In the genomic region with DNA sequence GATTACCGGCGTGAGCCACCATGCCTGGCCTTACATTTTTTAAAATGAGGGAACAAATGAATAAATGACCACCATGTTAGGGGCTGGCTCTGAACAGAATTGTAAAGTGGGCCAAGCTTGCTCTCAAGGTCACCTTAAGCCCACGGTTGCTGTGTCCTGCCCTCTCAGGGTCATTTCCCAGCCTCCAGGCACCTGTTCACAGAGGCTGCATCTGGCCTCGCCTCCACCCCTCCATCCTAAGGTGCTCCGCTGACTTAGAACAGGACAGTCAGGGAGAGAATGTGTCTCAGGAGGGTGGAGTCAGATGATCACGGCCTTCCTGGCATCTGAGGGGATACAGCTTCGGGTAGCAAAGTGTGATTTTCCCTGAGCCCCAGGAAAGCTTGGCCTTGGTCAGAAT, we compare ENCODE assay signal across 18 cellular contexts. TPM values are rescaled to one million over a fixed set of nuclear protein-coding genes. Genes with fewer than 3 reads are reported as not detected.
A peak's percentile ranks its signal among the peaks of the same experiment; 100 is the strongest.
DNase-seq lines count a peak whose midpoint lies in the region; ATAC-seq, FAIRE-seq and TF ChIP-seq lines count a peak whose summit lies in the region.
"Had no signal": no experiment of that assay in that cellular context is flagged by ENCODE, and none has a peak within 500 bp of the region (broad histone marks: within the 10 kb centered on the region; RNA-seq: fewer than 3 reads in every experiment).

No MANE protein-coding gene starts in this region.

- CTCF ChIA-PET in endothelial cell of umbilical vein (lab: Charles Lee) = interaction anchor here (0.6 to 5.3 kb wide), 10 partner anchors 9 to 171 kb away, joined by 3 to 54 read pairs (median 4); no protein-coding TSS in a partner anchor

- H2AFZ ChIP-seq in endothelial cell of umbilical vein (ENCODE audit: low read depth, low read length) = no peak overlapping the region
- H2AFZ ChIP-seq: GM23248 had no signal

- no peaks in the 10 kb centered on the region for H4K20me1 ChIP-seq in endothelial cell of umbilical vein (replicated peaks; ENCODE audit: control insufficient read depth, extremely low read depth, insufficient read depth, low read length)

- peak overlapping the region; percentile 50 to 87 (median 74) for H3K27ac ChIP-seq in heart right ventricle
- H3K27ac ChIP-seq in endothelial cell of umbilical vein (ENCODE audit: insufficient read depth, low read depth, low read length) = peak overlapping the region; percentile 22
- peak overlapping the region; percentile 98 for H3K27ac ChIP-seq in lower lobe of right lung
- peak overlapping the region; percentile 92 for H3K27ac ChIP-seq in upper lobe of right lung
- H3K27ac ChIP-seq: BLaER1, GM23248 had no signal

- DNase-seq in heart right ventricle (no peak), left cardiac atrium (no peak), endothelial cell of umbilical vein (ENCODE audit: low read depth, low spot score) (no peak), lower lobe of right lung (no peak), upper lobe of right lung (no peak), hippocampal formation (lab: John Stamatoyannopoulos, UW) (no peak)
- DNase-seq: 8988T; AML-193; Caco-2; CD8-positive, alpha-beta memory T cell; DND-41; GF-D8; GM23248; IMR-90 had no signal

- H3K9ac ChIP-seq in endothelial cell of umbilical vein (replicated peaks; ENCODE audit: extremely low read depth, insufficient read depth, low read length) = no peak overlapping the region
- H3K9ac ChIP-seq: BLaER1, GM23248 had no signal

- POLR2A ChIA-PET in endothelial cell of umbilical vein (lab: Charles Lee) = interaction anchor here (0.6 kb wide), 2 partner anchors 38 to 48 kb away, joined by 5 to 6 read pairs; no protein-coding TSS in a partner anchor

- intact Hi-C loops in heart right ventricle (cut with DNase I) (no loop called here), left cardiac atrium (cut with DNase I) (no loop called here), endothelial cell of umbilical vein (cut with micrococcal nuclease) (no loop called here), lower lobe of right lung (cut with DNase I) (no loop called here), upper lobe of right lung (cut with DNase I) (no loop called here)

- no peak for TF ChIP-seq POLR2A in endothelial cell of umbilical vein (IDR thresholded peaks at IDR 0.05; ENCODE audit: low read depth, low read length)

- dilution Hi-C loops in endothelial cell of umbilical vein (cut with MboI; ENCODE audit: extremely low pct_ligation_motif_present, low sequenced_read_pairs) = no loop called here

- no peaks in the 10 kb centered on the region for H3K27me3 ChIP-seq in heart right ventricle
- no peaks in the 10 kb centered on the region for H3K27me3 ChIP-seq in endothelial cell of umbilical vein (ENCODE audit: control insufficient read depth in 2 of 2, insufficient read depth in 2 of 2, low read length in 2 of 2)
- no peaks in the 10 kb centered on the region for H3K27me3 ChIP-seq in lower lobe of right lung (ENCODE audit: low read depth)
- H3K27me3 ChIP-seq in upper lobe of right lung = no peaks in the 10 kb centered on the region
- H3K27me3 ChIP-seq: BLaER1 had no signal

- no peaks in the 10 kb centered on the region for H3K79me2 ChIP-seq in endothelial cell of umbilical vein (ENCODE audit: control insufficient read depth, insufficient read depth, low read length)

- H3K4me3 ChIP-seq in heart right ventricle = no peak overlapping the region
- no peak overlapping the region for H3K4me3 ChIP-seq in endothelial cell of umbilical vein (replicated peaks in 1 of 3; ENCODE audit: insufficient read depth in 1 of 3, low read depth in 1 of 3, low read length in 3 of 3)
- H3K4me3 ChIP-seq in lower lobe of right lung = no peak overlapping the region
- peak overlapping the region; percentile 47 for H3K4me3 ChIP-seq in upper lobe of right lung
- H3K4me3 ChIP-seq: BLaER1, GM23248 had no signal

- no peak for FAIRE-seq in endothelial cell of umbilical vein (lab: Jason Lieb, UNC)
- FAIRE-seq: H54 had no signal

- no peak for TF ChIP-seq CTCF in heart right ventricle (IDR thresholded peaks at IDR 0.05)
- TF ChIP-seq CTCF in endothelial cell of umbilical vein (IDR thresholded peaks at IDR 0.05; ENCODE audit: extremely low read depth in 1 of 2, insufficient read depth in 1 of 2, low read depth in 1 of 2, low read length in 2 of 2) = no peak
- no peak for TF ChIP-seq CTCF in lower lobe of right lung (IDR thresholded peaks at IDR 0.05)
- no peak for TF ChIP-seq CTCF in upper lobe of right lung (IDR thresholded peaks at IDR 0.05)

- ATAC-seq in heart right ventricle (peak in 1 of 8 donors; percentile 7), left cardiac atrium (no peak), lower lobe of right lung (no peak), upper lobe of right lung (no peak), GM19395 (IDR thresholded peaks at IDR 0.05; ENCODE audit: unreplicated experiment) (no peak)
- ATAC-seq: HCT116 had no signal

- BruUV-seq in endothelial cell of umbilical vein (replicated peaks; lab: Mats Ljungman, UMichigan) = no TSS peak

- no peaks in the 10 kb centered on the region for H3K9me1 ChIP-seq in endothelial cell of umbilical vein (replicated peaks; ENCODE audit: control insufficient read depth, extremely low read depth, insufficient read depth, low read length)

- H3K9me3 ChIP-seq in heart right ventricle = no peaks in the 10 kb centered on the region
- no peaks in the 10 kb centered on the region for H3K9me3 ChIP-seq in endothelial cell of umbilical vein (replicated peaks; ENCODE audit: control insufficient read depth, insufficient read depth, low read length)
- H3K9me3 ChIP-seq in lower lobe of right lung = no peaks in the 10 kb centered on the region
- no peaks in the 10 kb centered on the region for H3K9me3 ChIP-seq in upper lobe of right lung
- H3K9me3 ChIP-seq: BLaER1, Caco-2 had no signal

- H3K4me2 ChIP-seq in endothelial cell of umbilical vein (ENCODE audit: insufficient read depth, low read length) = no peak overlapping the region
- H3K4me2 ChIP-seq: BLaER1 had no signal

- H3K4me1 ChIP-seq in heart right ventricle = peaks cover 5 to 45% (median 29%) of the 10 kb centered on the region in 9 donors
- peaks cover 23% of the 10 kb centered on the region for H3K4me1 ChIP-seq in endothelial cell of umbilical vein (ENCODE audit: control insufficient read depth, extremely low read depth, insufficient read depth, low read length)
- peaks cover 28% of the 10 kb centered on the region for H3K4me1 ChIP-seq in lower lobe of right lung
- peaks cover 19% of the 10 kb centered on the region for H3K4me1 ChIP-seq in upper lobe of right lung
- H3K4me1 ChIP-seq: BLaER1, Caco-2 had no signal

- H3K36me3 ChIP-seq in heart right ventricle = peaks cover 0 to 25% (median 0%) of the 10 kb centered on the region in 9 donors
- H3K36me3 ChIP-seq in endothelial cell of umbilical vein (ENCODE audit: control insufficient read depth in 2 of 2, extremely low read depth in 1 of 2, insufficient read depth in 2 of 2, low read length in 2 of 2) = peaks cover 0 to 6% of the 10 kb centered on the region in 2 experiments
- peaks cover 41% of the 10 kb centered on the region for H3K36me3 ChIP-seq in lower lobe of right lung
- peaks cover 17% of the 10 kb centered on the region for H3K36me3 ChIP-seq in upper lobe of right lung

- WGBS in heart right ventricle, 2 donors = 73 to 74% methylated on average over 7 of the region's 7 CpGs

RNA-seq across cellular contexts. Expression of gene SFTPB, which starts 7.3 kb away (rescaled TPM):
- total RNA-seq in heart right ventricle (under 1 TPM in 1 of 10 donors, not detected in 9; 0.62 TPM), left cardiac atrium (under 1 TPM; 0.12 to 0.44 TPM), endothelial cell of umbilical vein (not detected in 2 replicates), lower lobe of right lung (12,584 TPM), upper lobe of right lung (14,872 TPM)
- polyA plus RNA-seq in heart right ventricle (1 to 10 TPM in 1 of 2 donors, not detected in 1; 1.2 TPM), endothelial cell of umbilical vein (not detected in 2 replicates)
- polyA plus RNA-seq in endothelial cell of umbilical vein (2011; cell fraction: cytosol; rRNA removed) = not detected in 2 replicates
- not detected in 2 replicates for polyA plus RNA-seq in endothelial cell of umbilical vein (2011; cell fraction: nucleus; rRNA removed)
- polyA plus RNA-seq in endothelial cell of umbilical vein (2012) = not detected in 2 replicates
- polyA minus RNA-seq in endothelial cell of umbilical vein = not detected in 2 replicates
- polyA minus RNA-seq in endothelial cell of umbilical vein (2011; cell fraction: cytosol; rRNA and poly(A)+ RNA removed) = not detected
- polyA minus RNA-seq in endothelial cell of umbilical vein (2011; cell fraction: nucleus; rRNA and poly(A)+ RNA removed) = not detected in 2 replicates
- total RNA-seq: Caco-2; CD8-positive, alpha-beta memory T cell; GM23248; IMR-90 had no signal
- polyA plus RNA-seq: CD8-positive, alpha-beta memory T cell; GM23248; IMR-90 had no signal

RNA-seq across cellular contexts. Expression of gene GNLY, which starts 33.4 kb away (rescaled TPM):
- total RNA-seq in heart right ventricle (10 to 100 TPM in 1 of 10 donors, 1 to 10 TPM in 5, under 1 TPM in 4; 0.17 to 43.2 (median 1.2) TPM), left cardiac atrium (1 to 10 TPM in 1 of 2 donors, under 1 TPM in 1; 0.52 to 2.8 TPM), endothelial cell of umbilical vein (not detected in 2 replicates), lower lobe of right lung (21.5 TPM), upper lobe of right lung (18.5 TPM)
- polyA plus RNA-seq in heart right ventricle (1 to 10 TPM; 1.2 to 3.1 TPM), endothelial cell of umbilical vein (not detected in 2 replicates)
- not detected in 2 replicates for polyA plus RNA-seq in endothelial cell of umbilical vein (2011; cell fraction: cytosol; rRNA removed)
- polyA plus RNA-seq in endothelial cell of umbilical vein (2011; cell fraction: nucleus; rRNA removed) = 0.28 TPM in 1 of 2 replicates, not detected in the other
- not detected in 2 replicates for polyA plus RNA-seq in endothelial cell of umbilical vein (2012)
- polyA minus RNA-seq in endothelial cell of umbilical vein = not detected in 2 replicates
- not detected for polyA minus RNA-seq in endothelial cell of umbilical vein (2011; cell fraction: cytosol; rRNA and poly(A)+ RNA removed)
- polyA minus RNA-seq in endothelial cell of umbilical vein (2011; cell fraction: nucleus; rRNA and poly(A)+ RNA removed) = not detected in 2 replicates
- total RNA-seq: Caco-2, GM23248, IMR-90 had no signal
- polyA plus RNA-seq: GM23248, IMR-90 had no signal

RNA-seq across cellular contexts. Expression of gene USP39, which starts 44.7 kb away (rescaled TPM):
- total RNA-seq in heart right ventricle (10 to 100 TPM; 24.5 to 35.8 (median 29.3) TPM), left cardiac atrium (10 to 100 TPM; 26.6 to 32.3 TPM), endothelial cell of umbilical vein (58.3 and 64.5 TPM in 2 replicates), lower lobe of right lung (40.2 TPM), upper lobe of right lung (37.0 TPM)
- polyA plus RNA-seq in heart right ventricle (10 to 100 TPM; 19.9 to 36.5 TPM), endothelial cell of umbilical vein (57.8 TPM in 2 replicates)
- 49.9 and 50.6 TPM in 2 replicates for polyA plus RNA-seq in endothelial cell of umbilical vein (2011; cell fraction: cytosol; rRNA removed)
- 72.2 and 74.4 TPM in 2 replicates for polyA plus RNA-seq in endothelial cell of umbilical vein (2011; cell fraction: nucleus; rRNA removed)
- 58.6 and 68.8 TPM in 2 replicates for polyA plus RNA-seq in endothelial cell of umbilical vein (2012)
- 81.3 and 84.2 TPM in 2 replicates for polyA minus RNA-seq in endothelial cell of umbilical vein
- 42.1 TPM for polyA minus RNA-seq in endothelial cell of umbilical vein (2011; cell fraction: cytosol; rRNA and poly(A)+ RNA removed)
- 37.6 and 48.6 TPM in 2 replicates for polyA minus RNA-seq in endothelial cell of umbilical vein (2011; cell fraction: nucleus; rRNA and poly(A)+ RNA removed)

RNA-seq across cellular contexts. Expression of gene C2orf68, which starts 48.9 kb away (rescaled TPM):
- total RNA-seq in heart right ventricle (10 to 100 TPM; 25.0 to 39.0 (median 33.7) TPM), left cardiac atrium (10 to 100 TPM; 21.3 to 22.4 TPM), endothelial cell of umbilical vein (23.0 and 27.4 TPM in 2 replicates), lower lobe of right lung (40.6 TPM), upper lobe of right lung (37.9 TPM)
- polyA plus RNA-seq in heart right ventricle (10 to 100 TPM; 14.2 to 47.0 TPM), endothelial cell of umbilical vein (17.4 and 20.9 TPM in 2 replicates)
- polyA plus RNA-seq in endothelial cell of umbilical vein (2011; cell fraction: cytosol; rRNA removed) = 13.1 TPM in 2 replicates
- 20.0 and 25.4 TPM in 2 replicates for polyA plus RNA-seq in endothelial cell of umbilical vein (2011; cell fraction: nucleus; rRNA removed)
- polyA plus RNA-seq in endothelial cell of umbilical vein (2012) = 13.4 and 16.3 TPM in 2 replicates
- polyA minus RNA-seq in endothelial cell of umbilical vein = 31.9 and 46.7 TPM in 2 replicates
- polyA minus RNA-seq in endothelial cell of umbilical vein (2011; cell fraction: cytosol; rRNA and poly(A)+ RNA removed) = 27.0 TPM
- 15.5 and 20.8 TPM in 2 replicates for polyA minus RNA-seq in endothelial cell of umbilical vein (2011; cell fraction: nucleus; rRNA and poly(A)+ RNA removed)

RNA-seq across cellular contexts. Expression of gene TMEM150A, which starts 58.2 kb away (rescaled TPM):
- total RNA-seq in heart right ventricle = 10 to 100 TPM in 5 of 10 donors, 1 to 10 TPM in 5; 7.6 to 13.9 (median 9.6) TPM
- polyA plus RNA-seq in heart right ventricle = 10 to 100 TPM; 10.1 to 21.1 TPM
- 10 to 100 TPM; 12.7 to 14.9 TPM for total RNA-seq in left cardiac atrium
- total RNA-seq in endothelial cell of umbilical vein = 14.6 and 17.7 TPM in 2 replicates
- polyA plus RNA-seq in endothelial cell of umbilical vein = 35.7 and 44.9 TPM in 2 replicates
- polyA plus RNA-seq in endothelial cell of umbilical vein (2011; cell fraction: cytosol; rRNA removed) = 16.7 and 22.6 TPM in 2 replicates
- 33.1 and 43.4 TPM in 2 replicates for polyA plus RNA-seq in endothelial cell of umbilical vein (2011; cell fraction: nucleus; rRNA removed)
- polyA plus RNA-seq in endothelial cell of umbilical vein (2012) = 18.0 and 18.7 TPM in 2 replicates
- polyA minus RNA-seq in endothelial cell of umbilical vein = 19.8 and 22.4 TPM in 2 replicates
- 2.2 TPM for polyA minus RNA-seq in endothelial cell of umbilical vein (2011; cell fraction: cytosol; rRNA and poly(A)+ RNA removed)
- polyA minus RNA-seq in endothelial cell of umbilical vein (2011; cell fraction: nucleus; rRNA and poly(A)+ RNA removed) = 7.1 and 9.5 TPM in 2 replicates
- 28.9 TPM for total RNA-seq in lower lobe of right lung
- total RNA-seq in upper lobe of right lung = 31.5 TPM

Comparison
In these comparisons a context has a peak if more than half of its experiments do, and no peak if none do; other contexts are left out.
1. H3K27ac ChIP-seq: peak in every context shown above with its lines; median percentile 98 in lower lobe of right lung; 92 in upper lobe of right lung; 74 in heart right ventricle; 22 in endothelial cell of umbilical vein.
2. RNA of gene SFTPB, which starts 7.3 kb away (total RNA-seq): 14,872 TPM in upper lobe of right lung (single experiment) and 12,584 TPM in lower lobe of right lung (single experiment); 0.12 to 0.44 TPM in left cardiac atrium, 0.62 TPM in heart right ventricle and not detected in endothelial cell of umbilical vein; every median in the first group is over 1,000 times any median in the second.